ENCODE assay signal across 1 cellular context in genomic region chr9:100377015-100377414, GRCh38.
TF ChIP-seq lines count a peak whose summit lies in the region.

No MANE protein-coding gene starts in this region.

TF ChIP-seq in endothelial cell of umbilical vein, 7 proteins besides CTCF, POLR2A, EP300 and RAD21:
- TF ChIP-seq POLR2AphosphoS5 (IDR thresholded peaks at IDR 0.05; ENCODE audit: insufficient read depth, low read depth, low read length) (no peak), JUN (IDR thresholded peaks at IDR 0.05; ENCODE audit: borderline replicate concordance, insufficient read depth, insufficient read length, low read depth) (no peak), EZH2 (IDR thresholded peaks at IDR 0.05; ENCODE audit: borderline replicate concordance, low read depth, low read length, severe bottlenecking) (no peak), GATA2 (IDR thresholded peaks at IDR 0.05; ENCODE audit: insufficient read depth, insufficient read length, low read depth, low read length) (no peak), MAX (IDR thresholded peaks at IDR 0.05; ENCODE audit: insufficient read depth, insufficient read length) (no peak), FOS (IDR thresholded peaks at IDR 0.05; ENCODE audit: borderline replicate concordance, insufficient read depth, low read length) (no peak), MYC (IDR thresholded peaks at IDR 0.05; ENCODE audit: low read depth, low read length) (no peak)
